Comparison of ENCODE assay signal across 30 cellular contexts in the genomic region with DNA sequence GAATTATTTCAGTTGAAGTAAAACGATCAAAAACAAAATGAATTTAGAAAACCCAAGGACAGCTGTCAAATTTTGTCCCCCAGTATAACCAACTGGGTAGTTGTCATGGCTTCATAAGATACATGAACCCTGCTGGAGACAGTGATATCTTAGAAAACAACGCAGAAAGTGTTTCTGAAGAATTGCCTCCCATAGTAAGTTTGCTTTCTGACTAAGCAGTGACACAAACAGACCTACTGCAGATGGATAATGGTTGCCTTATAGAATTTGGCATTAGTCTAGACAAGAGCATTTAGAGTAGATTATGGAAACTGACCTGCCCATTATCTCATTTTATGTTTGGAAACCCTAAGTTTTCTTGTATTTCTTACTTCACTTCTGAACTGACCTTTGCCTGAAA.
"Had no signal": no experiment of that assay in that cellular context is flagged by ENCODE, and none has a peak within 500 bp of the region (broad histone marks: within the 10 kb centered on the region; RNA-seq: fewer than 3 reads in every experiment).

No MANE protein-coding gene starts in this region.

- FAIRE-seq: colon, endothelial cell of umbilical vein, urothelium cell line had no signal

- H3K4me1 ChIP-seq: gastrocnemius medialis, spleen, testis, tibial artery, upper lobe of left lung had no signal

- H3K36me3 ChIP-seq: gastrocnemius medialis, neutrophil, sigmoid colon, spleen, tibial artery, upper lobe of left lung had no signal

- H3K27me3 Mint-ChIP-seq: memory B cell; naive B cell; natural killer cell treated with Interleukin-12 subunit alpha and Interleukin-12 subunit beta and Interleukin-15 and Interleukin-18, amount 100 ng/mL, for 72 hours; stimulated activated memory B cell treated with anti-CD40 and anti-IgM and Interleukin-4, amounts not matched to agents 10 μg/mL and 1 μg/mL and 100 μg/mL, for 72 hours had no signal

- ATAC-seq: gastrocnemius medialis; left lobe of liver; mucosa of descending colon; natural killer cell treated with Interleukin-12 subunit alpha and Interleukin-12 subunit beta and Interleukin-15 and Interleukin-18, amount 100 ng/mL, for 72 hours; psoas muscle; right cardiac atrium; stimulated activated memory B cell treated with anti-CD40 and anti-IgM and Interleukin-4, amounts not matched to agents 10 μg/mL and 1 μg/mL and 100 μg/mL, for 72 hours; stimulated activated naive CD8-positive, alpha-beta T cell treated with anti-CD3 and anti-CD28 coated beads, Interleukin-15, Interleukin-2, amounts not matched to agents 100 U/mL and 50 U/mL, for 24 hours had no signal

- H3K27ac Mint-ChIP-seq: endodermal cell; memory B cell; naive B cell; natural killer cell treated with Interleukin-12 subunit alpha and Interleukin-12 subunit beta and Interleukin-15 and Interleukin-18, amount 100 ng/mL, for 72 hours; stimulated activated memory B cell treated with anti-CD40 and anti-IgM and Interleukin-4, amounts not matched to agents 10 μg/mL and 1 μg/mL and 100 μg/mL, for 72 hours had no signal

- H3K4me3 ChIP-seq: dorsolateral prefrontal cortex, gastrocnemius medialis, lung, mucosa of descending colon, psoas muscle, sigmoid colon, skin epidermis, spleen, testis, tibial artery, upper lobe of left lung had no signal

- H3K9me3 Mint-ChIP-seq: neural crest cell had no signal

- H3K27ac ChIP-seq: dorsolateral prefrontal cortex, gastrocnemius medialis, neutrophil, psoas muscle, sigmoid colon, skin epidermis, spleen, testis, tibial artery, upper lobe of left lung had no signal

- H3K4me3 Mint-ChIP-seq: endodermal cell; memory B cell; naive B cell; natural killer cell treated with Interleukin-12 subunit alpha and Interleukin-12 subunit beta and Interleukin-15 and Interleukin-18, amount 100 ng/mL, for 72 hours; neural crest cell; stimulated activated memory B cell treated with anti-CD40 and anti-IgM and Interleukin-4, amounts not matched to agents 10 μg/mL and 1 μg/mL and 100 μg/mL, for 72 hours had no signal

- H3K4me1 Mint-ChIP-seq: memory B cell; naive B cell; neural crest cell; stimulated activated memory B cell treated with anti-CD40 and anti-IgM and Interleukin-4, amounts not matched to agents 10 μg/mL and 1 μg/mL and 100 μg/mL, for 72 hours had no signal

- H3K27me3 ChIP-seq: dorsolateral prefrontal cortex, gastrocnemius medialis, neutrophil, sigmoid colon, spleen, testis, tibial artery, upper lobe of left lung had no signal

- H3K9me3 ChIP-seq: gastrocnemius medialis, neutrophil, testis had no signal

- H3K36me3 Mint-ChIP-seq: memory B cell; naive B cell; stimulated activated memory B cell treated with anti-CD40 and anti-IgM and Interleukin-4, amounts not matched to agents 10 μg/mL and 1 μg/mL and 100 μg/mL, for 72 hours had no signal

- DNase-seq: cerebellar nuclear complex; dorsolateral prefrontal cortex; effector CD4-positive, alpha-beta T cell; endodermal cell; gastrocnemius medialis; head of caudate nucleus; kidney; mucosa of descending colon; naive B cell; psoas muscle; right cardiac atrium; sigmoid colon; spleen; stimulated activated CD4-positive, alpha-beta T cell treated with anti-CD3 and anti-CD28 coated beads, Interleukin-4, amount 100 ng/mL, for 4 hours; stimulated activated naive CD8-positive, alpha-beta T cell treated with anti-CD3 and anti-CD28 coated beads, Interleukin-15, Interleukin-2, amounts not matched to agents 100 U/mL and 50 U/mL, for 24 hours; substantia nigra; testis; tibial artery; upper lobe of left lung had no signal
